Comparison of ENCODE assay signal across 9 cellular contexts in genomic region chr7:154794147-154794780, GRCh38.
A peak's percentile ranks its signal among the peaks of the same experiment; 100 is the strongest.
DNase-seq lines count a peak whose midpoint lies in the region; ATAC-seq and TF ChIP-seq lines count a peak whose summit lies in the region.
"Had no signal": no experiment of that assay in that cellular context is flagged by ENCODE, and none has a peak within 500 bp of the region (broad histone marks: within the 10 kb centered on the region; RNA-seq: fewer than 3 reads in every experiment).

No MANE protein-coding gene starts in this region.

- POLR2A ChIA-PET in PC-3 (lab: Charles Lee; ENCODE audit: unreplicated experiment): no interaction called here

- TF ChIP-seq CTCF in PC-3 (conservative IDR thresholded peaks at IDR 0.05; ENCODE audit: low read depth, low read length): 0 out of 2 replicates have a peak, but pooled peaks have one; percentile 33

- H3K36me3 ChIP-seq in PC-3 (ENCODE audit: low read depth, low read length): no peaks in the 10 kb centered on the region

- H3K79me2 ChIP-seq in PC-3 (ENCODE audit: low read length): no peaks in the 10 kb centered on the region

- no peak overlapping the region for H2AFZ ChIP-seq in PC-3 (ENCODE audit: low read length)

- peak; percentile 40; the same call in 1 of the 2 replicates for ATAC-seq in PC-3
- ATAC-seq in stimulated activated naive CD8-positive, alpha-beta T cell treated with anti-CD3 and anti-CD28 coated beads, Interleukin-15, Interleukin-2, amounts not matched to agents 100 U/mL and 50 U/mL, for 24 hours: peak; percentile 63
- ATAC-seq in activated CD8-positive, alpha-beta memory T cell treated with anti-CD3 and anti-CD28 coated beads, Interleukin-2, amount 10 ng/mL, durations not matched to agents 7 days and 5 days: no peak
- no peak for ATAC-seq in activated T-helper 17 cell treated with anti-CD3 and anti-CD28 coated beads, Interleukin-2, amount 50 U/mL, for 72 hours (replicated peaks)
- ATAC-seq: effector memory CD8-positive, alpha-beta T cell had no signal

- H3K9me3 Mint-ChIP-seq in activated CD8-positive, alpha-beta memory T cell treated with anti-CD3 and anti-CD28 coated beads, Interleukin-2, amount 10 ng/mL, durations not matched to agents 7 days and 5 days (ENCODE audit: low read depth): no peaks in the 10 kb centered on the region
- H3K9me3 Mint-ChIP-seq in activated T-helper 17 cell treated with anti-CD3 and anti-CD28 coated beads, Interleukin-2, amount 50 U/mL, for 72 hours: no peaks in the 10 kb centered on the region
- H3K9me3 Mint-ChIP-seq: effector memory CD8-positive, alpha-beta T cell had no signal

- BruUV-seq in PC-3 (replicated peaks; lab: Mats Ljungman, UMichigan): no TSS peak

- peaks cover 28% of the 10 kb centered on the region for H3K27me3 ChIP-seq in PC-3 (ENCODE audit: low read length)

- H3K4me3 ChIP-seq in PC-3 (ENCODE audit: low read length) (no peak overlapping the region), iPS-18c (ENCODE audit: insufficient read depth, low read depth, low read length) (peak overlapping the region; percentile 20; the same call in 1 of the 2 replicates)

- H3K9me3 ChIP-seq in PC-3 (ENCODE audit: low read length): no peaks in the 10 kb centered on the region
- no peaks in the 10 kb centered on the region for H3K9me3 ChIP-seq in iPS-18c (ENCODE audit: control insufficient read depth, insufficient read depth, low read length)

- no peaks in the 10 kb centered on the region for H3K36me3 Mint-ChIP-seq in activated CD8-positive, alpha-beta memory T cell treated with anti-CD3 and anti-CD28 coated beads, Interleukin-2, amount 10 ng/mL, durations not matched to agents 7 days and 5 days
- H3K36me3 Mint-ChIP-seq in activated T-helper 17 cell treated with anti-CD3 and anti-CD28 coated beads, Interleukin-2, amount 50 U/mL, for 72 hours (ENCODE audit: low read depth): no peaks in the 10 kb centered on the region

- no peak overlapping the region for H3K27ac ChIP-seq in PC-3 (ENCODE audit: low read length)

- peak; percentile 63 for DNase-seq in activated CD8-positive, alpha-beta memory T cell treated with anti-CD3 and anti-CD28 coated beads, Interleukin-2, amount 50 U/mL, for 48 hours
- DNase-seq in activated CD8-positive, alpha-beta memory T cell treated with anti-CD3 and anti-CD28 coated beads for 24 hours: no peak
- peak; percentile 2 for DNase-seq in PC-3
- DNase-seq in stimulated activated naive CD8-positive, alpha-beta T cell treated with anti-CD3 and anti-CD28 coated beads, Interleukin-15, Interleukin-2, amounts not matched to agents 100 U/mL and 50 U/mL, for 24 hours: peak; percentile 35
- no peak for DNase-seq in activated CD8-positive, alpha-beta memory T cell treated with anti-CD3 and anti-CD28 coated beads, Interleukin-2, amount 10 ng/mL, durations not matched to agents 7 days and 5 days
- no peak for DNase-seq in GM19240 (ENCODE audit: insufficient read length, low spot score)
- DNase-seq: effector memory CD8-positive, alpha-beta T cell had no signal

- no peak overlapping the region for H3K4me2 ChIP-seq in PC-3 (ENCODE audit: low read length)

- CTCF ChIA-PET in PC-3 (lab: Charles Lee): no interaction called here
- CTCF ChIA-PET in activated CD8-positive, alpha-beta memory T cell treated with anti-CD3 and anti-CD28 coated beads, Interleukin-2, amount 10 ng/mL, durations not matched to agents 7 days and 5 days (lab: Charles Lee): no interaction called here

- intact Hi-C loops in PC-3 (cut with micrococcal nuclease): no loop called here

- H3K9ac ChIP-seq in PC-3 (ENCODE audit: low read length): no peak overlapping the region

- H3K4me1 ChIP-seq in PC-3 (ENCODE audit: insufficient read depth, low read length): no peaks in the 10 kb centered on the region

- H3K4me1 Mint-ChIP-seq in activated CD8-positive, alpha-beta memory T cell treated with anti-CD3 and anti-CD28 coated beads, Interleukin-2, amount 10 ng/mL, durations not matched to agents 7 days and 5 days: no peaks in the 10 kb centered on the region
- H3K4me1 Mint-ChIP-seq in activated T-helper 17 cell treated with anti-CD3 and anti-CD28 coated beads, Interleukin-2, amount 50 U/mL, for 72 hours: no peaks in the 10 kb centered on the region

- no peak overlapping the region for H3K4me3 Mint-ChIP-seq in activated CD8-positive, alpha-beta memory T cell treated with anti-CD3 and anti-CD28 coated beads, Interleukin-2, amount 10 ng/mL, durations not matched to agents 7 days and 5 days
- no peak overlapping the region for H3K4me3 Mint-ChIP-seq in activated T-helper 17 cell treated with anti-CD3 and anti-CD28 coated beads, Interleukin-2, amount 50 U/mL, for 72 hours
- H3K4me3 Mint-ChIP-seq: effector memory CD8-positive, alpha-beta T cell had no signal

- no peaks in the 10 kb centered on the region for H3K27me3 Mint-ChIP-seq in activated CD8-positive, alpha-beta memory T cell treated with anti-CD3 and anti-CD28 coated beads, Interleukin-2, amount 10 ng/mL, durations not matched to agents 7 days and 5 days
- H3K27me3 Mint-ChIP-seq in activated T-helper 17 cell treated with anti-CD3 and anti-CD28 coated beads, Interleukin-2, amount 50 U/mL, for 72 hours: peaks cover 17% of the 10 kb centered on the region

- H3K9me2 ChIP-seq in PC-3 (replicated peaks; ENCODE audit: low read length): no peaks in the 10 kb centered on the region

- no peaks in the 10 kb centered on the region for H4K20me1 ChIP-seq in PC-3 (ENCODE audit: low read length)

- no peaks in the 10 kb centered on the region for H3F3A ChIP-seq in PC-3 (ENCODE audit: low read length, unreplicated experiment)

- H3K27ac Mint-ChIP-seq in activated CD8-positive, alpha-beta memory T cell treated with anti-CD3 and anti-CD28 coated beads, Interleukin-2, amount 10 ng/mL, durations not matched to agents 7 days and 5 days: no peak overlapping the region
- H3K27ac Mint-ChIP-seq in activated T-helper 17 cell treated with anti-CD3 and anti-CD28 coated beads, Interleukin-2, amount 50 U/mL, for 72 hours: no peak overlapping the region
- H3K27ac Mint-ChIP-seq: effector memory CD8-positive, alpha-beta T cell had no signal

Comparison
In these comparisons a context has a peak if more than half of its experiments do, and no peak if none do; other contexts are left out.
1. DNase-seq: peak in activated CD8-positive, alpha-beta memory T cell treated with anti-CD3 and anti-CD28 coated beads, Interleukin-2, amount 50 U/mL, for 48 hours (single experiment), PC-3 (single experiment) and stimulated activated naive CD8-positive, alpha-beta T cell treated with anti-CD3 and anti-CD28 coated beads, Interleukin-15, Interleukin-2, amounts not matched to agents 100 U/mL and 50 U/mL, for 24 hours (single experiment); none in activated CD8-positive, alpha-beta memory T cell treated with anti-CD3 and anti-CD28 coated beads for 24 hours (single experiment), activated CD8-positive, alpha-beta memory T cell treated with anti-CD3 and anti-CD28 coated beads, Interleukin-2, amount 10 ng/mL, durations not matched to agents 7 days and 5 days (single experiment) and GM19240 (single experiment).
2. ATAC-seq: peak in PC-3 (single experiment) and stimulated activated naive CD8-positive, alpha-beta T cell treated with anti-CD3 and anti-CD28 coated beads, Interleukin-15, Interleukin-2, amounts not matched to agents 100 U/mL and 50 U/mL, for 24 hours (single experiment); none in activated CD8-positive, alpha-beta memory T cell treated with anti-CD3 and anti-CD28 coated beads, Interleukin-2, amount 10 ng/mL, durations not matched to agents 7 days and 5 days (single experiment) and activated T-helper 17 cell treated with anti-CD3 and anti-CD28 coated beads, Interleukin-2, amount 50 U/mL, for 72 hours (single experiment).